8 cellular contexts compared by ENCODE assay signal in the genomic region with DNA sequence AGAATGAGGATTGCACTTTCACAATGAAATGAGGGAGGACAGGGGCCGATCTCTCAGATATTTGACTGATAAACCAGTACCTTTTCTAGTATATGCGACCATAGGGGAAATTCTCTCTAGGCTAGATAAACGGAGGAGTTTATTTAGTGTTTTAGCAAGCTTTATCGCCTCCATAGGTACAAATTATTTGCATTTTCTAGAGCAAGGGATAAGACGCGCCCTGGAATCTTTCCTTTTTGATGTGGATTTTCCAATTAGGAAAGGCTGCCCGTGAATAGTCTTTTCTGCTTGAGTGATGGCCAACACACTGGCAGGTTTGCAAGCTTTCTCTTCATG. TPM values are rescaled to one million over a fixed set of nuclear protein-coding genes. Genes with fewer than 3 reads are reported as not detected.
DNase-seq lines count a peak whose midpoint lies in the region; ATAC-seq, FAIRE-seq and TF ChIP-seq lines count a peak whose summit lies in the region.

No MANE protein-coding gene starts in this region.

- intact Hi-C loops in posterior cingulate gyrus (cut with DNase I) = loop anchor here (2.0 to 10.0 kb wide), 3 partner anchors 65 to 221 kb away; a partner anchor contains a TSS

- H3K27me3 ChIP-seq in brain microvascular endothelial cell (replicated peaks) (no peaks in the 10 kb centered on the region), mucosa of rectum (ENCODE audit: control insufficient read depth in 2 of 2, insufficient read depth in 2 of 2, low read length in 2 of 2) (no peaks in the 10 kb centered on the region)

- no peaks in the 10 kb centered on the region for H3K9me3 ChIP-seq in A549
- no peaks in the 10 kb centered on the region for H3K9me3 ChIP-seq in mucosa of rectum (ENCODE audit: control insufficient read depth in 2 of 2, low read length in 2 of 2)

- peaks cover 17% of the 10 kb centered on the region for H3K4me1 ChIP-seq in A549
- peaks cover 0 to 3% of the 10 kb centered on the region in 2 donors for H3K4me1 ChIP-seq in mucosa of rectum (ENCODE audit: control insufficient read depth in 2 of 2, insufficient read depth in 2 of 2, low read length in 2 of 2)

- CTCF ChIA-PET in A549 (lab: Yijun Ruan, JAX) = interaction anchor here (0.6 to 1.2 kb wide), 12 partner anchors 9 to 176 kb away, joined by 3 to 13 read pairs (median 3); no protein-coding TSS in a partner anchor

- H3K36me3 Mint-ChIP-seq in HFFc6 (ENCODE audit: low read depth) = peaks cover under 1% of the 10 kb centered on the region; the same call in 1 of the 2 replicates

- no peaks in the 10 kb centered on the region for H3K9me3 Mint-ChIP-seq in HFFc6

- no peak for TF ChIP-seq EP300 in A549 (IDR thresholded peaks at IDR 0.05)

- POLR2A ChIA-PET in A549 (lab: Yijun Ruan, JAX) = interaction anchor here (0.9 to 3.4 kb wide), 3 partner anchors 10 to 91 kb away, joined by 4 to 28 read pairs (median 5); a partner anchor contains a TSS

- H3K27me3 Mint-ChIP-seq in HFFc6 (ENCODE audit: insufficient read depth) = peaks cover 4% of the 10 kb centered on the region

- H3K36me3 ChIP-seq in brain microvascular endothelial cell (replicated peaks) (no peaks in the 10 kb centered on the region), mucosa of rectum (ENCODE audit: control insufficient read depth in 2 of 2, insufficient read depth in 2 of 2, low read length in 2 of 2) (no peaks in the 10 kb centered on the region)

- TF ChIP-seq RAD21 in A549 (conservative IDR thresholded peaks at IDR 0.05 in 1 of 2, IDR thresholded peaks at IDR 0.05 in 1 of 2) = no peak

- WGBS in A549 (ENCODE audit: missing lambda C conversion rate) = 30% methylated on average over 7 of the region's 7 CpGs

- no peak for DNase-seq in A549 (ENCODE audit: low read depth in 1 of 2, low spot score in 1 of 2)
- no peak for DNase-seq in HFFc6
- DNase-seq in brain microvascular endothelial cell = no peak
- DNase-seq in posterior cingulate gyrus = no peak
- DNase-seq in GDM1 (lab: John Stamatoyannopoulos, UW) = no peak
- DNase-seq in medulla oblongata (ENCODE audit: extremely low spot score) = no peak

- peak overlapping the region; percentile 58 to 95 for H3K9ac ChIP-seq in mucosa of rectum (ENCODE audit: low read depth in 1 of 2, low read length in 2 of 2)

- H3K27ac Mint-ChIP-seq in HFFc6 = peak overlapping the region; percentile 47

- peak overlapping the region; percentile 76 for H3K4me3 ChIP-seq in A549
- H3K4me3 ChIP-seq in brain microvascular endothelial cell (ENCODE audit: low read depth, low read length) = peak overlapping the region; percentile 85
- peak overlapping the region; percentile 97 for H3K4me3 ChIP-seq in mucosa of rectum (ENCODE audit: low read length in 2 of 2)

- in situ Hi-C loops in brain microvascular endothelial cell (cut with HindIII; ENCODE audit: low pct_ligation_motif_present, low sequenced_read_pairs) = no loop called here

- no peak for FAIRE-seq in A549 (lab: Jason Lieb, UNC)

- peak overlapping the region; percentile 97 for H3K4me3 Mint-ChIP-seq in HFFc6

- H3K4me1 Mint-ChIP-seq in HFFc6 (ENCODE audit: low read depth) = peaks cover 15% of the 10 kb centered on the region

- peak overlapping the region; percentile 84 for H3K4me2 ChIP-seq in A549

- TF ChIP-seq CTCF in A549 (IDR thresholded peaks at IDR 0.05) (no peak), HFFc6 (IDR thresholded peaks at IDR 0.05) (no peak), brain microvascular endothelial cell (IDR thresholded peaks at IDR 0.05; ENCODE audit: low read depth, low read length, missing control alignments) (no peak)

- peak overlapping the region; percentile 64 to 85 for H3K27ac ChIP-seq in A549
- H3K27ac ChIP-seq in brain microvascular endothelial cell = no peak overlapping the region
- H3K27ac ChIP-seq in mucosa of rectum (ENCODE audit: low read depth in 2 of 2, low read length in 2 of 2) = no peak overlapping the region

- ATAC-seq in A549 = peak in 1 of 2 experiments; percentile 1; a peak in 2 of 6 replicates
- no peak for ATAC-seq in GM19328 (IDR thresholded peaks at IDR 0.05; ENCODE audit: unreplicated experiment)

- TF ChIP-seq POLR2A in A549 (IDR thresholded peaks at IDR 0.05; ENCODE audit: low read length) = no peak

TF ChIP-seq in A549, 52 proteins besides CTCF, POLR2A, EP300 and RAD21:
- TF ChIP-seq HOXB13 (CRISPR knock-in tag; IDR thresholded peaks at IDR 0.05; ENCODE audit: low read depth) (no peak), HDAC2 (IDR thresholded peaks at IDR 0.05) (no peak), CBX2 (IDR thresholded peaks at IDR 0.05; ENCODE audit: borderline replicate concordance, low read depth) (no peak), RCOR1 (IDR thresholded peaks at IDR 0.05; ENCODE audit: low read depth, low read length) (no peak), HEYL (CRISPR knock-in tag; IDR thresholded peaks at IDR 0.05) (no peak), GATA3 (IDR thresholded peaks at IDR 0.05; ENCODE audit: borderline replicate concordance) (no peak), NR3C1 (IDR thresholded peaks at IDR 0.05) (no peak), BHLHE40 (IDR thresholded peaks at IDR 0.05; ENCODE audit: low read depth, low read length) (no peak)
- TF ChIP-seq, protein P1, sequence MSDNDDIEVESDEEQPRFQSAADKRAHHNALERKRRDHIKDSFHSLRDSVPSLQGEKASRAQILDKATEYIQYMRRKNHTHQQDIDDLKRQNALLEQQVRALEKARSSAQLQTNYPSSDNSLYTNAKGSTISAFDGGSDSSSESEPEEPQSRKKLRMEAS (IDR thresholded peaks at IDR 0.05) = no peak

RNA-seq across cellular contexts. Expression of a gene that starts 0.4 kb away (rescaled TPM):
- 6.4 and 6.7 TPM in 2 replicates for polyA plus RNA-seq in A549 (2011; rRNA removed)
- 0.45 and 0.47 TPM in 2 replicates for polyA plus RNA-seq in A549 (2012; cell fraction: cytosol; rRNA removed)
- polyA plus RNA-seq in A549 (2012; cell fraction: nucleus; rRNA removed) = 0.32 and 0.35 TPM in 2 replicates
- 1.5 to 2.4 TPM (median 2.3 TPM) in 3 replicates for polyA plus RNA-seq in A549 (2017; fragmentation: RNase III; extraction: RNeasy Plus Mini Kit Qiagen cat#74134 plus additional on column Dnase treatment)
- polyA minus RNA-seq in A549 (2011; rRNA and poly(A)+ RNA removed) = 2.4 and 4.5 TPM in 2 replicates
- total RNA-seq in HFFc6 (2021; fragmentation: NEBNext Ultra II Directional; extraction: Animal tissue kit (Norgen Biotek cat#: 25700)) = 1 to 10 TPM in 3 of 6 experiments, under 1 TPM in 3; 0.43 to 1.4 (median 1.1) TPM

RNA-seq across cellular contexts. Expression of a gene that starts 10.1 kb away (rescaled TPM):
- polyA plus RNA-seq in A549 (2011; rRNA removed) (27.3 and 30.6 TPM in 2 replicates), A549 (2017; fragmentation: RNase III; extraction: RNeasy Plus Mini Kit Qiagen cat#74134 plus additional on column Dnase treatment) (20.1 to 21.3 TPM (median 20.9 TPM) in 3 replicates)
- polyA plus RNA-seq in A549 (2012; cell fraction: cytosol; rRNA removed) = 9.0 and 12.0 TPM in 2 replicates
- 12.9 and 16.4 TPM in 2 replicates for polyA plus RNA-seq in A549 (2012; cell fraction: nucleus; rRNA removed)
- polyA minus RNA-seq in A549 (2011; rRNA and poly(A)+ RNA removed) = 22.9 and 24.3 TPM in 2 replicates
- 10 to 100 TPM; 15.6 to 22.2 (median 18.5) TPM for total RNA-seq in HFFc6 (2021; fragmentation: NEBNext Ultra II Directional; extraction: Animal tissue kit (Norgen Biotek cat#: 25700))

Comparison
In these comparisons a context has a peak if more than half of its experiments do, and no peak if none do; other contexts are left out.
1. H3K27ac ChIP-seq: peak in A549 (2 of 2); none in brain microvascular endothelial cell (single experiment) and mucosa of rectum (0 of 2).
2. Peak in every context shown above with its lines, with median percentiles within 50 percentile points of each other: H3K4me3 ChIP-seq.